In the genomic region with DNA sequence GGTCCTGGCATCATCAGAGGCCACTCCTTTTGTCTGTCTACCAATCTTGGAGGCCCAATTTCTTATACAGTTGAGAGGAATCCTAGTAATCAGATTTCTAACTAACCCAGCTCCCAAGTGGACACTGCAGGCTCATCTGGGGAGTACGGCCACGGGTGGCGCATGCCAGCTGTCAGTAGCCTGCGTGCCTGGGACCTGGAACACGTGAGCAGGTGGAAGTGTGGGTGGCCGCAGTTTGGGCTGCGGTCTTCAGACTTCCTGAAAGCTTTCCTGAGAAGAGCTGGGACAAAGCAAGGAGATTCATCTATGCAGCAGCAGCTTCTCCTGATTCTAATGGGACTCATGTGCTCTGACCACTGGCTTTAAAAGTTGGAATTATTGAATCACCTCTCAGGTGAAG, we compare ENCODE assay signal across 18 cellular contexts. TPM values are rescaled to one million over a fixed set of nuclear protein-coding genes. Genes with fewer than 3 reads are reported as not detected.
"Had no signal": no experiment of that assay in that cellular context is flagged by ENCODE, and none has a peak within 500 bp of the region (broad histone marks: within the 10 kb centered on the region; RNA-seq: fewer than 3 reads in every experiment).

No MANE protein-coding gene starts in this region.

- H3K9ac ChIP-seq: parathyroid adenoma, SK-N-SH had no signal

- ATAC-seq: activated CD8-positive, alpha-beta T cell treated with anti-CD3 and anti-CD28 coated beads for 36 hours; activated naive CD8-positive, alpha-beta T cell treated with anti-CD3 and anti-CD28 coated beads, Interleukin-2, amount 50 U/mL, for 24 hours; activated T-cell treated with anti-CD3 and anti-CD28 coated beads, Interleukin-2, amount 50 U/mL, for 4 hours; left lobe of liver; natural killer cell had no signal

- FAIRE-seq: islet of Langerhans, TTC549 had no signal

- H3K27me3 ChIP-seq: esophagus muscularis mucosa, testis had no signal

- H3K36me3 ChIP-seq: esophagus muscularis mucosa had no signal

- H3K4me1 ChIP-seq: esophagus muscularis mucosa, parathyroid adenoma, testis had no signal

- DNase-seq: activated B cell treated with CpG ODN at 0.5 μM for 24 hours; activated CD4-positive, alpha-beta T cell treated with anti-CD3 and anti-CD28 coated beads for 48 hours; activated CD8-positive, alpha-beta T cell treated with anti-CD3 and anti-CD28 coated beads for 36 hours; activated naive CD4-positive, alpha-beta T cell treated with anti-CD3 and anti-CD28 coated beads for 36 hours; activated naive CD8-positive, alpha-beta T cell treated with anti-CD3 and anti-CD28 coated beads, Interleukin-2, amount 50 U/mL, for 24 hours; activated T-cell treated with anti-CD3 and anti-CD28 coated beads, Interleukin-2, amount 50 U/mL, for 4 hours; effector CD8-positive, alpha-beta T cell; natural killer cell; SK-N-SH; stimulated activated CD4-positive, alpha-beta T cell treated with anti-CD3 and anti-CD28 coated beads, Interleukin-2, amount 100 ng/mL, for 24 hours; testis had no signal

- H3K27ac ChIP-seq: hepatocyte, parathyroid adenoma had no signal

- H3K4me3 ChIP-seq: coronary artery, esophagus muscularis mucosa, hepatocyte, testis had no signal

- H3K9me3 ChIP-seq: esophagus muscularis mucosa, SK-N-SH, testis had no signal

RNA-seq across cellular contexts. Expression of gene ADORA3, which starts 12.4 kb away (rescaled TPM):
- total RNA-seq: activated B cell treated with CpG ODN at 0.5 μM for 24 hours; activated CD8-positive, alpha-beta T cell treated with anti-CD3 and anti-CD28 coated beads for 36 hours; activated naive CD4-positive, alpha-beta T cell treated with anti-CD3 and anti-CD28 coated beads for 36 hours; activated T-cell treated with anti-CD3 and anti-CD28 coated beads, Interleukin-2, amount 50 U/mL, for 4 hours had no signal
- polyA plus RNA-seq: SK-N-SH had no signal

RNA-seq across cellular contexts. Expression of gene TMIGD3, which starts 12.4 kb away (rescaled TPM):
- total RNA-seq: activated B cell treated with CpG ODN at 0.5 μM for 24 hours; activated CD8-positive, alpha-beta T cell treated with anti-CD3 and anti-CD28 coated beads for 36 hours; activated naive CD4-positive, alpha-beta T cell treated with anti-CD3 and anti-CD28 coated beads for 36 hours; activated T-cell treated with anti-CD3 and anti-CD28 coated beads, Interleukin-2, amount 50 U/mL, for 4 hours had no signal
- polyA plus RNA-seq: SK-N-SH had no signal
